1 cellular context compared by ENCODE assay signal in the genomic region with DNA sequence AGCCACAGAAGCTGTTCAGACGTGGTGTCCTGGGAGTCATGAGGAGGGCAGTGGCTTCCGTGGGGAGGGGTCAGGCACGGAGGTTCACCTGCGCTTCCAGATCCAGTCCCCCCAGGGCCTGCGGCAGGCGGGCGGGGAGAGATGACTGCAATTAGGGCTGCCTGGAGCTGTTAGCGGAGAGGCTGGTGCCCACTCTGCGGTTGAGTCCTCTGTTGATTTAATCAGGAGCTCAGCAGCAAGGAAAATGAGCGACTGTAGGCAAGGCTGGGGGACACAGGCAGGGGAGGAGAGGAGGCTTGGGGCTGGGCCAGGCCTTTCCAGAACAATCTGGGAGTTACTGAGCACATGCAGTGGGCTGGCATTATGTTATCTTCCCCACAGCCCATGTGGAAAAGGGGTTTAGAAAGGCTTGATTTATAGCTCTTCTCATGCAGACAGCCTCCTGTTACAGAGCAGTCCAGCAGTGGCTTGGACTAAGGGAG.
TF ChIP-seq lines count a peak whose summit lies in the region.

No MANE protein-coding gene starts in this region.

TF ChIP-seq in SK-N-SH, 30 proteins besides CTCF, POLR2A, EP300 and RAD21:
- TF ChIP-seq CHD2 (IDR thresholded peaks at IDR 0.05; ENCODE audit: low read length, partially characterized antibody) (peak; percentile 60), POLR2AphosphoS5 (IDR thresholded peaks at IDR 0.05; ENCODE audit: low read depth, low read length) (no peak), GATA2 (CRISPR knock-in tag; IDR thresholded peaks at IDR 0.05) (peak; percentile 93), MXI1 (IDR thresholded peaks at IDR 0.05; ENCODE audit: low read depth, low read length) (peak; percentile 88), FOSL2 (IDR thresholded peaks at IDR 0.05; ENCODE audit: borderline replicate concordance, low read depth) (no peak), RCOR1 (IDR thresholded peaks at IDR 0.05; ENCODE audit: low read length) (peak; percentile 78), TAF1 (IDR thresholded peaks at IDR 0.05; ENCODE audit: borderline replicate concordance, low read depth, low read length) (no peak), EZH2phosphoT487 (IDR thresholded peaks at IDR 0.05; ENCODE audit: borderline replicate concordance, low read depth) (no peak), SMC3 (IDR thresholded peaks at IDR 0.05; ENCODE audit: low read depth, low read length) (peak; percentile 6; the same call in 1 of the 2 replicates)
- TF ChIP-seq, protein P1, sequence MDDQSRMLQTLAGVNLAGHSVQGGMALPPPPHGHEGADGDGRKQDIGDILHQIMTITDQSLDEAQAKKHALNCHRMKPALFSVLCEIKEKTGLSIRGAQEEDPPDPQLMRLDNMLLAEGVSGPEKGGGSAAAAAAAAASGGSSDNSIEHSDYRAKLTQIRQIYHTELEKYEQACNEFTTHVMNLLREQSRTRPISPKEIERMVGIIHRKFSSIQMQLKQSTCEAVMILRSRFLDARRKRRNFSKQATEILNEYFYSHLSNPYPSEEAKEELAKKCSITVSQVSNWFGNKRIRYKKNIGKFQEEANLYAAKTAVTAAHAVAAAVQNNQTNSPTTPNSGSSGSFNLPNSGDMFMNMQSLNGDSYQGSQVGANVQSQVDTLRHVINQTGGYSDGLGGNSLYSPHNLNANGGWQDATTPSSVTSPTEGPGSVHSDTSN (IDR thresholded peaks at IDR 0.05): no peak
